Comparison of ENCODE assay signal across 15 cellular contexts in the genomic region with DNA sequence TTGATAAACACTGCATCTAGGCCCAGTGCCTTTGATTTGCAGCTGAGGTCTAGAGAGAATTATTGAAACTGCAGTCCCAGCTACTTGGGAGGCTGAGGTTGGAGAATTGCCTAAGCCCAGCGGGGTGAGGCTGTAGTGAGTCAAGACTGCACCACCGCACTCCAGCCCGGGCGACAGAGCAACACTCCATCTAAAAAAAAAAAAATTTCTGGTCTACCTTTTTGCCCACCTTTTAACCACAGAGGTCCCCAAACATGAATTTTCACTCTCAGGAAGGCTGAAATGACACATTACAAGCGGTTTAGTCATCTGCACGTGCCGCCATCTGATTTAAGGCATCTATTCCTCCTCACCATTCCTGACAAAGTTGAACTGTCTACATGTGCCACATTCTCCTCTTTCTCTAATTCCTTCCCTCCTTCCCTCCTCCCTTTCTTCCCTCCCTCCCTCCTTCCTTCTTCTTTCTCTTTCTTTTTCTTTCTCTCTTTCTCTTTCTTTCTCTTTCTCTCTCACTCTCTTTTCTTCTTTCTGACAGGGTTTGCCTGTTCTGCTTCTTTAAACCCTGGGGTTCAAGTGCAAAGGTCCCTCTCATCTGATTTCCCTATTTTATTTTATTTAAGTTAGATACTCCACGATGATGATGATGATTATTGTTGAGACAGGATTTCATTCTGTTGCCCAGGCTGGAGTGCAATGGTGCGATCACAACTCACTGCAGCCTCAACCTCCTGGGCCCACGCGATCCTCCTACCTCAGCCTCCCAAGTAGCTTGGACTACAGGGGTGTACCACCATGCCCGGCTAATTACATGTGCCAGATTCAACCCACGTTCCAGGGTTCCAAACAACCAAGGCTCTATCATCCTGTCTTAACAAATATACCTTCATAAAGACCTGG. TPM values are rescaled to one million over a fixed set of nuclear protein-coding genes. Genes with fewer than 3 reads are reported as not detected.
DNase-seq lines count a peak whose midpoint lies in the region; TF ChIP-seq lines count a peak whose summit lies in the region.
"Had no signal": no experiment of that assay in that cellular context is flagged by ENCODE, and none has a peak within 500 bp of the region (broad histone marks: within the 10 kb centered on the region; RNA-seq: fewer than 3 reads in every experiment).

No MANE protein-coding gene starts in this region.

- H3K23ac ChIP-seq in mesenchymal stem cell (ENCODE audit: low read length in 2 of 2), result no peak overlapping the region

- in situ Hi-C loops in transverse colon (cut with MboI; ENCODE audit: low pct_ligation_motif_present in 1 of 4, low pct_unique_long_range_greater_than_20kb in 1 of 4, low sequenced_read_pairs in 3 of 4), result no loop called here

- DNase-seq in activated naive CD4-positive, alpha-beta T cell treated with anti-CD3 and anti-CD28 coated beads for 36 hours, result peak; percentile 34
- no peak for DNase-seq in activated naive CD4-positive, alpha-beta T cell (lab: John Stamatoyannopoulos, UW)
- peak; percentile 62 for DNase-seq in activated T-cell treated with anti-CD3 and anti-CD28 coated beads, Interleukin-2, amount 50 U/mL, for 24 hours
- DNase-seq in mesenchymal stem cell (no peak), transverse colon (no peak), NCI-H2227 (lab: John Stamatoyannopoulos, UW; ENCODE audit: unreplicated experiment) (no peak), SW 1271 (lab: John Stamatoyannopoulos, UW) (no peak), erythroblast (lab: John Stamatoyannopoulos, UW) (no peak)
- DNase-seq: activated B cell treated with CpG ODN at 0.5 μM for 24 hours, BE2C, NCI-H2029 treated with DMSO at 0.1 percent for 48 hours, RPMI8226, uterus had no signal

- no peak overlapping the region for H3K4me3 Mint-ChIP-seq in activated naive CD4-positive, alpha-beta T cell treated with anti-CD3 and anti-CD28 coated beads for 36 hours
- peak overlapping the region; percentile 10 for H3K4me3 Mint-ChIP-seq in activated T-cell treated with anti-CD3 and anti-CD28 coated beads, Interleukin-2, amount 50 U/mL, for 24 hours
- H3K4me3 Mint-ChIP-seq: dendritic cell treated with granulocyte-macrophage colony-stimulating factor and Interleukin-4, amounts not matched to agents 40 ng/mL and 50 ng/mL, for 4 days had no signal

- CTCF ChIA-PET in activated naive CD4-positive, alpha-beta T cell treated with anti-CD3 and anti-CD28 coated beads for 36 hours (lab: Charles Lee), result no interaction called here

- no peaks in the 10 kb centered on the region for H3K9me3 ChIP-seq in mesenchymal stem cell (ENCODE audit: control insufficient read depth, low read length)
- H3K9me3 ChIP-seq in transverse colon, result no peaks in the 10 kb centered on the region
- H3K9me3 ChIP-seq: BE2C, uterus had no signal

- no peak overlapping the region for H3K27ac Mint-ChIP-seq in activated naive CD4-positive, alpha-beta T cell treated with anti-CD3 and anti-CD28 coated beads for 36 hours
- peak overlapping the region; percentile 84 for H3K27ac Mint-ChIP-seq in activated T-cell treated with anti-CD3 and anti-CD28 coated beads, Interleukin-2, amount 50 U/mL, for 24 hours
- H3K27ac Mint-ChIP-seq: activated B cell treated with CpG ODN at 0.5 μM for 24 hours; dendritic cell treated with granulocyte-macrophage colony-stimulating factor and Interleukin-4, amounts not matched to agents 40 ng/mL and 50 ng/mL, for 4 days had no signal

- peak overlapping the region; percentile 9 for H3K9ac ChIP-seq in mesenchymal stem cell (ENCODE audit: low read length)

- TF ChIP-seq POLR2A in transverse colon (IDR thresholded peaks at IDR 0.05), result no peak
- TF ChIP-seq POLR2A in erythroblast (IDR thresholded peaks at IDR 0.05; ENCODE audit: low read length), result no peak

- no peak for TF ChIP-seq EP300 in transverse colon (IDR thresholded peaks at IDR 0.05; ENCODE audit: low read depth)

- no peak overlapping the region for H2BK15ac ChIP-seq in mesenchymal stem cell (ENCODE audit: low read depth, poor library complexity, severe bottlenecking)

- no peak overlapping the region for H2AFZ ChIP-seq in mesenchymal stem cell (ENCODE audit: low read depth, low read length)
- H2AFZ ChIP-seq: hepatocyte had no signal

- H4K8ac ChIP-seq in mesenchymal stem cell (ENCODE audit: low read length), result no peak overlapping the region

- H3K4me1 ChIP-seq in mesenchymal stem cell (ENCODE audit: control insufficient read depth, insufficient read depth, low read depth, low read length) (no peaks in the 10 kb centered on the region), transverse colon (peaks cover 3 to 34% (median 17%) of the 10 kb centered on the region in 4 donors)
- H3K4me1 ChIP-seq: BE2C had no signal

- H3K18ac ChIP-seq in mesenchymal stem cell (ENCODE audit: low read depth in 1 of 2, low read length in 2 of 2), result no peak overlapping the region

- H2BK12ac ChIP-seq in mesenchymal stem cell (ENCODE audit: low read length in 2 of 2), result no peak overlapping the region

- H3K36me3 Mint-ChIP-seq in activated naive CD4-positive, alpha-beta T cell treated with anti-CD3 and anti-CD28 coated beads for 36 hours (ENCODE audit: low read depth), result peaks cover 10% of the 10 kb centered on the region
- peaks cover 20% of the 10 kb centered on the region for H3K36me3 Mint-ChIP-seq in activated T-cell treated with anti-CD3 and anti-CD28 coated beads, Interleukin-2, amount 50 U/mL, for 24 hours (ENCODE audit: low read depth)

- H4K91ac ChIP-seq in mesenchymal stem cell (ENCODE audit: low read length), result no peak overlapping the region

- H2BK120ac ChIP-seq in mesenchymal stem cell (ENCODE audit: low read depth, low read length), result no peak overlapping the region

- TF ChIP-seq CTCF in transverse colon (IDR thresholded peaks at IDR 0.05), result no peak

- 94% methylated on average over 12 of the region's 13 CpGs for WGBS in mesenchymal stem cell
- 77 to 81% methylated on average over 9 to 13 of the region's 13 CpGs for WGBS in transverse colon (ENCODE audit: low coverage in 1 of 2), 2 donors

- H2BK5ac ChIP-seq in mesenchymal stem cell (ENCODE audit: low read depth, low read length, poor library complexity, severe bottlenecking), result no peak overlapping the region

- intact Hi-C loops in activated naive CD4-positive, alpha-beta T cell treated with anti-CD3 and anti-CD28 coated beads for 36 hours (cut with micrococcal nuclease), result loop anchor here (10.0 kb wide), 1 partner anchor 218 kb away; the partner anchor contains the start of gene HUNK
- intact Hi-C loops in transverse colon (cut with DNase I; ENCODE audit: low total_unique reads), result loop anchor here (5.0 kb wide), 1 partner anchor 81 kb away; no protein-coding TSS in a partner anchor

- H3K36me3 ChIP-seq in mesenchymal stem cell (ENCODE audit: control insufficient read depth in 1 of 2, insufficient read depth in 2 of 2, low read depth in 1 of 2, low read length in 2 of 2) (peaks cover 0 to under 1% of the 10 kb centered on the region in 2 experiments), transverse colon (no peaks in the 10 kb centered on the region)
- H3K36me3 ChIP-seq: uterus had no signal

- no peak overlapping the region for H3K4me2 ChIP-seq in mesenchymal stem cell (ENCODE audit: low read length, poor library complexity, severe bottlenecking)
- H3K4me2 ChIP-seq: hepatocyte had no signal

- H3K27ac ChIP-seq in mesenchymal stem cell (ENCODE audit: low read length, poor library complexity, severe bottlenecking) (no peak overlapping the region), transverse colon (peak overlapping the region; percentile 90 to 97 (median 95))
- H3K27ac ChIP-seq: hepatocyte, uterus had no signal

- no peaks in the 10 kb centered on the region for H3K27me3 Mint-ChIP-seq in activated naive CD4-positive, alpha-beta T cell treated with anti-CD3 and anti-CD28 coated beads for 36 hours (ENCODE audit: low read depth)
- no peaks in the 10 kb centered on the region for H3K27me3 Mint-ChIP-seq in activated T-cell treated with anti-CD3 and anti-CD28 coated beads, Interleukin-2, amount 50 U/mL, for 24 hours
- H3K27me3 Mint-ChIP-seq: activated B cell treated with CpG ODN at 0.5 μM for 24 hours had no signal

- H3K4me3 ChIP-seq in mesenchymal stem cell (ENCODE audit: insufficient read depth in 1 of 2, low read depth in 1 of 2, low read length in 2 of 2) (no peak overlapping the region), transverse colon (no peak overlapping the region)
- H3K4me3 ChIP-seq: hepatocyte, uterus had no signal

- H3K27me3 ChIP-seq in mesenchymal stem cell (ENCODE audit: control insufficient read depth in 1 of 2, insufficient read depth in 1 of 2, low read length in 2 of 2) (no peaks in the 10 kb centered on the region), transverse colon (no peaks in the 10 kb centered on the region)
- H3K27me3 ChIP-seq: BE2C, hepatocyte, uterus had no signal

- no peaks in the 10 kb centered on the region for H3K9me3 Mint-ChIP-seq in activated naive CD4-positive, alpha-beta T cell treated with anti-CD3 and anti-CD28 coated beads for 36 hours
- H3K9me3 Mint-ChIP-seq in activated T-cell treated with anti-CD3 and anti-CD28 coated beads, Interleukin-2, amount 50 U/mL, for 24 hours, result peaks cover 2% of the 10 kb centered on the region
- H3K9me3 Mint-ChIP-seq: activated B cell treated with CpG ODN at 0.5 μM for 24 hours; dendritic cell treated with granulocyte-macrophage colony-stimulating factor and Interleukin-4, amounts not matched to agents 40 ng/mL and 50 ng/mL, for 4 days had no signal

- H3K79me1 ChIP-seq in mesenchymal stem cell (replicated peaks; ENCODE audit: low read length, poor library complexity, severe bottlenecking), result no peaks in the 10 kb centered on the region

- H3K14ac ChIP-seq in mesenchymal stem cell (ENCODE audit: low read length in 2 of 2), result no peak overlapping the region

- H3K4me1 Mint-ChIP-seq in activated naive CD4-positive, alpha-beta T cell treated with anti-CD3 and anti-CD28 coated beads for 36 hours (ENCODE audit: low read depth), result peaks cover 38% of the 10 kb centered on the region
- H3K4me1 Mint-ChIP-seq in activated T-cell treated with anti-CD3 and anti-CD28 coated beads, Interleukin-2, amount 50 U/mL, for 24 hours (ENCODE audit: low read depth), result peaks cover 52% of the 10 kb centered on the region

- no peak overlapping the region for H3K4ac ChIP-seq in mesenchymal stem cell (ENCODE audit: low read depth in 1 of 2, low read length in 2 of 2)

- H2AK5ac ChIP-seq in mesenchymal stem cell (ENCODE audit: low read length, severe bottlenecking), result no peak overlapping the region

RNA-seq across cellular contexts. Expression of gene SOD1, which starts 3.0 kb away (rescaled TPM):
- 100 to 1,000 TPM; 281 to 297 TPM for total RNA-seq in activated naive CD4-positive, alpha-beta T cell treated with anti-CD3 and anti-CD28 coated beads for 36 hours
- polyA plus RNA-seq in mesenchymal stem cell (2013, experiment 1 of 2), result 241 TPM
- 262 TPM for polyA plus RNA-seq in mesenchymal stem cell (2013, experiment 2 of 2)
- 100 to 1,000 TPM; 117 to 312 (median 256) TPM for total RNA-seq in transverse colon

Comparison
In these comparisons a context has a peak if more than half of its experiments do, and no peak if none do; other contexts are left out.
1. DNase-seq: peak in activated naive CD4-positive, alpha-beta T cell treated with anti-CD3 and anti-CD28 coated beads for 36 hours (single experiment) and activated T-cell treated with anti-CD3 and anti-CD28 coated beads, Interleukin-2, amount 50 U/mL, for 24 hours (single experiment); none in activated naive CD4-positive, alpha-beta T cell (0 of 4), mesenchymal stem cell (single experiment), transverse colon (single experiment), NCI-H2227 (single experiment), SW 1271 (0 of 2) and erythroblast (0 of 2).